ENCODE assay signal across 30 cellular contexts in genomic region chr7:88637795-88638194, GRCh38.
"Had no signal": no experiment of that assay in that cellular context is flagged by ENCODE, and none has a peak within 500 bp of the region (broad histone marks: within the 10 kb centered on the region; RNA-seq: fewer than 3 reads in every experiment).

No MANE protein-coding gene starts in this region.

- H3K27me3 ChIP-seq: brain microvascular endothelial cell, colonic mucosa, gastrocnemius medialis had no signal

- H3K36me3 ChIP-seq: brain microvascular endothelial cell, colonic mucosa, gastrocnemius medialis had no signal

- FAIRE-seq: astrocyte, bronchial epithelial cell had no signal

- H3K4me1 Mint-ChIP-seq: activated B cell treated with CpG ODN at 0.5 μM for 24 hours; activated T-helper 17 cell treated with anti-CD3 and anti-CD28 coated beads, Interleukin-2, amount 50 U/mL, for 72 hours; T-cell had no signal

- H3K36me3 Mint-ChIP-seq: activated naive CD8-positive, alpha-beta T cell; T-cell had no signal

- H3K27ac ChIP-seq: brain microvascular endothelial cell, colonic mucosa, gastrocnemius medialis, VCaP had no signal

- H3K27ac Mint-ChIP-seq: activated B cell treated with CpG ODN at 0.5 μM for 24 hours; activated CD8-positive, alpha-beta T cell treated with anti-CD3 and anti-CD28 coated beads for 36 hours; activated naive CD8-positive, alpha-beta T cell; activated T-helper 17 cell treated with anti-CD3 and anti-CD28 coated beads, Interleukin-2, amount 50 U/mL, for 72 hours; T-cell; T-helper 1 cell treated with Interleukin-12 subunit alpha and Interleukin-12 subunit beta and Interleukin-4 antibody, amounts not matched to agents 30 μg/mL and 1 μg/mL, for 36 hours had no signal

- ATAC-seq: activated CD4-positive, CD25-positive, alpha-beta regulatory T cell treated with anti-CD3 and anti-CD28 coated beads, Interleukin-2, amount 50 U/mL, for 24 hours; activated CD8-positive, alpha-beta T cell treated with anti-CD3 and anti-CD28 coated beads for 36 hours; activated T-cell treated with anti-CD3 and anti-CD28 coated beads, Interleukin-2, amount 50 U/mL, for 4 hours; activated T-helper 17 cell treated with anti-CD3 and anti-CD28 coated beads, Interleukin-2, amount 50 U/mL, for 72 hours; esophagus mucosa; gastrocnemius medialis; T-cell had no signal

- H3K9me3 ChIP-seq: colonic mucosa, gastrocnemius medialis had no signal

- H3K4me3 ChIP-seq: colonic mucosa, gastrocnemius medialis had no signal

- DNase-seq: activated B cell treated with CpG ODN at 0.5 μM for 24 hours; activated CD4-positive, alpha-beta T cell treated with anti-CD3 and anti-CD28 coated beads for 48 hours; activated CD4-positive, alpha-beta T cell treated with anti-CD3 and anti-CD28 coated beads, Interleukin-2, amount 50 U/mL, for 1 hour; activated CD4-positive, alpha-beta T cell treated with anti-CD3 and anti-CD28 coated beads, Interleukin-2, amount 50 U/mL, for 48 hours; activated CD8-positive, alpha-beta memory T cell treated with anti-CD3 and anti-CD28 coated beads for 24 hours; activated CD8-positive, alpha-beta T cell treated with anti-CD3 and anti-CD28 coated beads for 36 hours; activated effector memory CD4-positive, alpha-beta T cell treated with Interleukin-2 at 50 U/mL for 16 hours; activated gamma-delta T cell treated with Interleukin-2 at 50 U/mL for 16 hours; activated naive CD4-positive, alpha-beta T cell treated with anti-CD3 and anti-CD28 coated beads, Interleukin-2, amount 50 U/mL, for 16 hours; activated naive CD4-positive, alpha-beta T cell treated with Interleukin-2 at 50 U/mL for 16 hours; activated T-cell treated with anti-CD3 and anti-CD28 coated beads, Interleukin-2, amount 50 U/mL, for 4 hours; amniotic stem cell; anterior cingulate cortex; brain microvascular endothelial cell; caudate nucleus; colonic mucosa; effector CD8-positive, alpha-beta T cell; foreskin fibroblast; gastrocnemius medialis; head of caudate nucleus; SW 1271; T-cell had no signal

- H3K27me3 Mint-ChIP-seq: activated B cell treated with CpG ODN at 0.5 μM for 24 hours; activated CD8-positive, alpha-beta T cell treated with anti-CD3 and anti-CD28 coated beads for 36 hours; activated T-helper 17 cell treated with anti-CD3 and anti-CD28 coated beads, Interleukin-2, amount 50 U/mL, for 72 hours had no signal

- H3K4me1 ChIP-seq: colonic mucosa, gastrocnemius medialis had no signal

- H3K4me3 Mint-ChIP-seq: activated B cell treated with CpG ODN at 0.5 μM for 24 hours; activated CD8-positive, alpha-beta T cell treated with anti-CD3 and anti-CD28 coated beads for 36 hours; activated naive CD8-positive, alpha-beta T cell; activated T-cell treated with anti-CD3 and anti-CD28 coated beads, Interleukin-2, amount 50 U/mL, for 4 hours; activated T-helper 17 cell treated with anti-CD3 and anti-CD28 coated beads, Interleukin-2, amount 50 U/mL, for 72 hours; T-cell; T-helper 1 cell treated with Interleukin-12 subunit alpha and Interleukin-12 subunit beta and Interleukin-4 antibody, amounts not matched to agents 30 μg/mL and 1 μg/mL, for 36 hours had no signal
